Comparison of ENCODE assay signal across 17 cellular contexts in the genomic region with DNA sequence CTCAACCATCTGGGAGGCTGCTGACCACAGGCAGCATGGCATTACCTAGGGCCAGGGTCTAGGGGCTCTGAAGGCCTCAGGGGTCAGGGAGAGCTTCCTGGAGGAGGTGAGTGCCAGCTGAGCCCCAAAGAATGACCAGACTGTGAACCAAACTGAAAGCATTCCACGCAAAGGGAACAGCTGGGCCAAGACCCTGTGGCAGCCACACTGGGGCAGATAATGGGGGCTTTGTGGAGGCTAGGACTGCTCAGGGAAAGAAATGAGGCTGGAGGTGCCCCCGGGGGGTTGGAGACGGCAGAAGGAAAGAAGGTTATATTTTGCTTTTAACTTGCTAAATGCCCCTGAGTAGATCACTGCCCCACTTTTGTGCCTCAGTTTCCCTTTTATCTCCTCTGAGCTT. TPM values are rescaled to one million over a fixed set of nuclear protein-coding genes. Genes with fewer than 3 reads are reported as not detected.
DNase-seq lines count a peak whose midpoint lies in the region; ATAC-seq, FAIRE-seq and TF ChIP-seq lines count a peak whose summit lies in the region.
"Had no signal": no experiment of that assay in that cellular context is flagged by ENCODE, and none has a peak within 500 bp of the region (broad histone marks: within the 10 kb centered on the region; RNA-seq: fewer than 3 reads in every experiment).

No MANE protein-coding gene starts in this region.

- no peak overlapping the region for H3K4me3 Mint-ChIP-seq in dendritic cell treated with granulocyte-macrophage colony-stimulating factor and Interleukin-4, amounts not matched to agents 40 ng/mL and 50 ng/mL, for 4 days
- H3K4me3 Mint-ChIP-seq: activated CD4-positive, alpha-beta memory T cell treated with anti-CD3 and anti-CD28 coated beads, Interleukin-2, amount 10 ng/mL, durations not matched to agents 7 days and 5 days; stimulated activated naive CD8-positive, alpha-beta T cell treated with anti-CD3 and anti-CD28 coated beads, Interleukin-15, Interleukin-2, amounts not matched to agents 100 ng/mL and 50 ng/mL, for 24 hours had no signal

- FAIRE-seq in pancreas (lab: Jason Lieb, UNC) = no peak
- FAIRE-seq: islet of Langerhans, TTC549 had no signal

- TF ChIP-seq CTCF in HL-60 (IDR thresholded peaks at IDR 0.05; ENCODE audit: insufficient read depth, low read length) = no peak
- TF ChIP-seq CTCF in pancreas (IDR thresholded peaks at IDR 0.05) = no peak

- H3K9me3 ChIP-seq in BLaER1 treated with 17β-estradiol and CSF1 and Interleukin-3, amounts not matched to agents 10 nM and 100 nM (replicated peaks in 1 of 11) = no peaks in the 10 kb centered on the region
- no peaks in the 10 kb centered on the region for H3K9me3 ChIP-seq in pancreas
- H3K9me3 ChIP-seq: colonic mucosa, mucosa of descending colon, SJSA1 had no signal

- H3K9me3 Mint-ChIP-seq in dendritic cell treated with granulocyte-macrophage colony-stimulating factor and Interleukin-4, amounts not matched to agents 40 ng/mL and 50 ng/mL, for 4 days = no peaks in the 10 kb centered on the region
- H3K9me3 Mint-ChIP-seq: activated CD4-positive, alpha-beta memory T cell treated with anti-CD3 and anti-CD28 coated beads, Interleukin-2, amount 10 ng/mL, durations not matched to agents 7 days and 5 days; stimulated activated naive CD8-positive, alpha-beta T cell treated with anti-CD3 and anti-CD28 coated beads, Interleukin-15, Interleukin-2, amounts not matched to agents 100 ng/mL and 50 ng/mL, for 24 hours had no signal

- H3K27ac ChIP-seq in BLaER1 treated with 17β-estradiol and CSF1 and Interleukin-3, amounts not matched to agents 10 nM and 100 nM = peak overlapping the region in 6 of 11 experiments; percentile 7 to 44 (median 19); a peak in 9 of 22 replicates
- H3K27ac ChIP-seq in HL-60 (replicated peaks) = peak overlapping the region; percentile 25; the same call in 1 of the 2 replicates
- peak overlapping the region; percentile 22 to 53 (median 50) for H3K27ac ChIP-seq in pancreas
- H3K27ac ChIP-seq: colonic mucosa, SJSA1 had no signal

- ATAC-seq in pancreas (no peak), HG02973 (IDR thresholded peaks at IDR 0.05; ENCODE audit: unreplicated experiment) (no peak), HG03460 (IDR thresholded peaks at IDR 0.05; ENCODE audit: unreplicated experiment) (no peak)

- H4K20me1 ChIP-seq in BLaER1 treated with 17β-estradiol and CSF1 and Interleukin-3, amounts not matched to agents 10 nM and 100 nM = peaks cover 28 to 100% (median 89%) of the 10 kb centered on the region in 11 experiments; a peak in 20 of 22 replicates

- no peaks in the 10 kb centered on the region for H3K27me3 Mint-ChIP-seq in dendritic cell treated with granulocyte-macrophage colony-stimulating factor and Interleukin-4, amounts not matched to agents 40 ng/mL and 50 ng/mL, for 4 days
- H3K27me3 Mint-ChIP-seq: activated CD4-positive, alpha-beta memory T cell treated with anti-CD3 and anti-CD28 coated beads, Interleukin-2, amount 10 ng/mL, durations not matched to agents 7 days and 5 days; stimulated activated naive CD8-positive, alpha-beta T cell treated with anti-CD3 and anti-CD28 coated beads, Interleukin-15, Interleukin-2, amounts not matched to agents 100 ng/mL and 50 ng/mL, for 24 hours had no signal

- 85 to 92% methylated on average over 3 of the region's 3 CpGs for WGBS in pancreas, 2 donors

- H3K4me3 ChIP-seq in BLaER1 treated with 17β-estradiol and CSF1 and Interleukin-3, amounts not matched to agents 10 nM and 100 nM = no peak overlapping the region
- H3K4me3 ChIP-seq in HL-60 (replicated peaks; ENCODE audit: insufficient read depth, low read length) (no peak overlapping the region), pancreas (no peak overlapping the region)
- H3K4me3 ChIP-seq: colonic mucosa, mucosa of descending colon, SJSA1 had no signal

- peaks cover 57 to 91% (median 74%) of the 10 kb centered on the region in 11 experiments for H3K36me3 ChIP-seq in BLaER1 treated with 17β-estradiol and CSF1 and Interleukin-3, amounts not matched to agents 10 nM and 100 nM
- H3K36me3 ChIP-seq in pancreas = peaks cover 0 to 10% (median 0%) of the 10 kb centered on the region in 3 donors
- H3K36me3 ChIP-seq: colonic mucosa had no signal

- peaks cover 90% of the 10 kb centered on the region for H3K36me3 Mint-ChIP-seq in dendritic cell treated with granulocyte-macrophage colony-stimulating factor and Interleukin-4, amounts not matched to agents 40 ng/mL and 50 ng/mL, for 4 days (ENCODE audit: low read depth)

- DNase-seq in HL-60 (ENCODE audit: low read depth in 1 of 2, low spot score in 1 of 2) = no peak
- DNase-seq in pancreas = no peak
- DNase-seq in amniotic stem cell (lab: John Stamatoyannopoulos, UW) = no peak
- no peak for DNase-seq in activated T-cell treated with anti-CD3 and anti-CD28 coated beads, Interleukin-2, amount 50 U/mL, for 48 hours
- DNase-seq: activated CD4-positive, alpha-beta memory T cell treated with anti-CD3 and anti-CD28 coated beads, Interleukin-2, amount 10 ng/mL, durations not matched to agents 7 days and 5 days; AML-193; KG1 had no signal

- H3K4me1 ChIP-seq in BLaER1 treated with 17β-estradiol and CSF1 and Interleukin-3, amounts not matched to agents 10 nM and 100 nM = peaks cover 68 to 90% (median 82%) of the 10 kb centered on the region in 10 experiments
- peaks cover 18 to 36% (median 23%) of the 10 kb centered on the region in 3 donors for H3K4me1 ChIP-seq in pancreas

- intact Hi-C loops in dendritic cell treated with granulocyte-macrophage colony-stimulating factor and Interleukin-4, amounts not matched to agents 40 ng/mL and 50 ng/mL, for 4 days (cut with micrococcal nuclease) = no loop called here
- intact Hi-C loops in pancreas (cut with DNase I) = no loop called here

- H3K9ac ChIP-seq in BLaER1 treated with 17β-estradiol and CSF1 and Interleukin-3, amounts not matched to agents 10 nM and 100 nM = peak overlapping the region in 4 of 11 experiments; percentile 11 to 55 (median 36); a peak in 6 of 22 replicates

- H3K27me3 ChIP-seq in BLaER1 treated with 17β-estradiol and CSF1 and Interleukin-3, amounts not matched to agents 10 nM and 100 nM = no peaks in the 10 kb centered on the region
- H3K27me3 ChIP-seq in HL-60 (ENCODE audit: insufficient read depth, poor library complexity, severe bottlenecking) (no peaks in the 10 kb centered on the region), pancreas (no peaks in the 10 kb centered on the region)
- H3K27me3 ChIP-seq: colonic mucosa, SJSA1 had no signal

- H3K4me2 ChIP-seq in BLaER1 treated with 17β-estradiol and CSF1 and Interleukin-3, amounts not matched to agents 10 nM and 100 nM = peak overlapping the region in 7 of 11 experiments; percentile 2 to 97 (median 85); a peak in 12 of 22 replicates

- peak overlapping the region; percentile 51 for H3K27ac Mint-ChIP-seq in dendritic cell treated with granulocyte-macrophage colony-stimulating factor and Interleukin-4, amounts not matched to agents 40 ng/mL and 50 ng/mL, for 4 days
- H3K27ac Mint-ChIP-seq: activated CD4-positive, alpha-beta memory T cell treated with anti-CD3 and anti-CD28 coated beads, Interleukin-2, amount 10 ng/mL, durations not matched to agents 7 days and 5 days; stimulated activated naive CD8-positive, alpha-beta T cell treated with anti-CD3 and anti-CD28 coated beads, Interleukin-15, Interleukin-2, amounts not matched to agents 100 ng/mL and 50 ng/mL, for 24 hours had no signal

- H3K4me1 Mint-ChIP-seq in dendritic cell treated with granulocyte-macrophage colony-stimulating factor and Interleukin-4, amounts not matched to agents 40 ng/mL and 50 ng/mL, for 4 days (ENCODE audit: low read depth) = peaks cover 82% of the 10 kb centered on the region
- H3K4me1 Mint-ChIP-seq: activated CD4-positive, alpha-beta memory T cell treated with anti-CD3 and anti-CD28 coated beads, Interleukin-2, amount 10 ng/mL, durations not matched to agents 7 days and 5 days had no signal

RNA-seq across cellular contexts. Expression of a gene that starts 57.6 kb away (rescaled TPM):
- 10 to 100 TPM; 21.3 to 45.0 (median 23.5) TPM for total RNA-seq in pancreas
- 10 to 100 TPM; 14.5 to 20.8 TPM for polyA plus RNA-seq in pancreas
